Comparison of ENCODE assay signal across 19 cellular contexts in genomic region chr6:165653607-165654006, GRCh38. TPM values are rescaled to one million over a fixed set of nuclear protein-coding genes. Genes with fewer than 3 reads are reported as not detected.
DNase-seq lines count a peak whose midpoint lies in the region; ATAC-seq and TF ChIP-seq lines count a peak whose summit lies in the region.
"Had no signal": no experiment of that assay in that cellular context is flagged by ENCODE, and none has a peak within 500 bp of the region (broad histone marks: within the 10 kb centered on the region; RNA-seq: fewer than 3 reads in every experiment).

No MANE protein-coding gene starts in this region.

- no peak overlapping the region for H3K18ac ChIP-seq in mesenchymal stem cell (ENCODE audit: low read depth in 1 of 2, low read length in 2 of 2)

- H4K91ac ChIP-seq in mesenchymal stem cell (ENCODE audit: low read length), result no peak overlapping the region

- no peaks in the 10 kb centered on the region for H3K79me2 ChIP-seq in SK-N-SH (ENCODE audit: insufficient read depth)

- H2BK15ac ChIP-seq in mesenchymal stem cell (ENCODE audit: low read depth, poor library complexity, severe bottlenecking), result no peak overlapping the region

- H3K79me1 ChIP-seq in mesenchymal stem cell (replicated peaks; ENCODE audit: low read length, poor library complexity, severe bottlenecking), result peaks cover 29% of the 10 kb centered on the region

- H2BK120ac ChIP-seq in mesenchymal stem cell (ENCODE audit: low read depth, low read length), result no peak overlapping the region

- H3K4me1 ChIP-seq in SK-N-SH (ENCODE audit: control insufficient read depth in 1 of 2, insufficient read depth in 2 of 2, low read depth in 1 of 2, low read length in 1 of 2), result peaks cover 0 to 7% of the 10 kb centered on the region in 2 experiments; a peak in 1 of 4 replicates
- peaks cover 13% of the 10 kb centered on the region for H3K4me1 ChIP-seq in mesenchymal stem cell (ENCODE audit: control insufficient read depth, insufficient read depth, low read depth, low read length)
- no peaks in the 10 kb centered on the region for H3K4me1 ChIP-seq in upper lobe of right lung

- H3K4me2 ChIP-seq in SK-N-SH (0 out of 2 replicates have a peak overlapping the region, but pooled peaks have one; percentile 50), mesenchymal stem cell (ENCODE audit: low read length, poor library complexity, severe bottlenecking) (no peak overlapping the region)
- H3K4me2 ChIP-seq: A549, GM23338 had no signal

- peaks cover 3% of the 10 kb centered on the region for H3K9me3 Mint-ChIP-seq in nephron progenitor cell
- H3K9me3 Mint-ChIP-seq: CD4-positive, alpha-beta T cell; GM23338 had no signal

- H3K9me3 ChIP-seq in SK-N-SH, result no peaks in the 10 kb centered on the region
- H3K9me3 ChIP-seq in mesenchymal stem cell (ENCODE audit: control insufficient read depth, low read length), result peaks cover 3% of the 10 kb centered on the region
- H3K9me3 ChIP-seq in upper lobe of right lung, result no peaks in the 10 kb centered on the region
- H3K9me3 ChIP-seq: A549 had no signal

- peaks cover 17% of the 10 kb centered on the region for H3K36me3 Mint-ChIP-seq in nephron progenitor cell (ENCODE audit: low read depth)

- no peak overlapping the region for H2AFZ ChIP-seq in SK-N-SH (ENCODE audit: low read depth)
- no peak overlapping the region for H2AFZ ChIP-seq in mesenchymal stem cell (ENCODE audit: low read depth, low read length)
- H2AFZ ChIP-seq: GM23338 had no signal

- peaks cover 8% of the 10 kb centered on the region for H3K27me3 Mint-ChIP-seq in nephron progenitor cell (ENCODE audit: low read depth, poor library complexity)

- H3K9ac ChIP-seq in SK-N-SH (no peak overlapping the region), mesenchymal stem cell (ENCODE audit: low read length) (no peak overlapping the region)

- 46% methylated on average over 11 of the region's 11 CpGs for WGBS in SK-N-SH (ENCODE audit: low lambda C conversion rate)
- 86% methylated on average over 11 of the region's 11 CpGs for WGBS in mesenchymal stem cell

- no peak for ATAC-seq in SK-N-SH treated with all-trans-retinoic acid at 6 μM for 48 hours
- ATAC-seq in upper lobe of right lung, result peak; percentile 12
- no peak for ATAC-seq in HG02763 (IDR thresholded peaks at IDR 0.05; ENCODE audit: unreplicated experiment)
- ATAC-seq: GM23338, HCT116 had no signal

- H3K27ac ChIP-seq in SK-N-SH (ENCODE audit: low read depth in 2 of 2, low read length in 1 of 2) (no peak overlapping the region), caudate nucleus (ENCODE audit: low read depth, low read length) (peak overlapping the region; percentile 64), mesenchymal stem cell (ENCODE audit: low read length, poor library complexity, severe bottlenecking) (peak overlapping the region; percentile 5), upper lobe of right lung (no peak overlapping the region)
- H3K27ac ChIP-seq: 22Rv1, C4-2B had no signal

- DNase-seq in SK-N-SH (no peak), caudate nucleus (lab: John Stamatoyannopoulos, UW) (no peak), mesenchymal stem cell (no peak), upper lobe of right lung (no peak), nephron progenitor cell (no peak)
- DNase-seq: AML-193; CD4-positive, alpha-beta T cell; DMS153; DMS79; GDM1; H7; HFFc6 had no signal

- no peaks in the 10 kb centered on the region for H3K9me2 ChIP-seq in SK-N-SH

- H3F3A ChIP-seq in SK-N-SH (replicated peaks; ENCODE audit: insufficient read depth), result peaks cover 5% of the 10 kb centered on the region

- TF ChIP-seq CTCF in SK-N-SH (IDR thresholded peaks at IDR 0.05) (no peak), upper lobe of right lung (IDR thresholded peaks at IDR 0.05) (no peak), nephron progenitor cell (IDR thresholded peaks at IDR 0.05) (no peak)

- TF ChIP-seq EP300 in SK-N-SH (IDR thresholded peaks at IDR 0.05; ENCODE audit: borderline replicate concordance in 1 of 2, low read depth in 1 of 2, low read length in 1 of 2), result no peak

- no peak for TF ChIP-seq RAD21 in SK-N-SH (IDR thresholded peaks at IDR 0.05; ENCODE audit: low read length)

- H3K36me3 ChIP-seq in SK-N-SH (replicated peaks in 1 of 2; ENCODE audit: control insufficient read depth in 1 of 2, insufficient read depth in 2 of 2, low read length in 1 of 2) (no peaks in the 10 kb centered on the region), mesenchymal stem cell (ENCODE audit: control insufficient read depth in 1 of 2, insufficient read depth in 2 of 2, low read depth in 1 of 2, low read length in 2 of 2) (peaks cover 0 to 3% of the 10 kb centered on the region in 2 experiments), upper lobe of right lung (no peaks in the 10 kb centered on the region)

- H3K27me3 ChIP-seq in SK-N-SH (ENCODE audit: insufficient read depth), result no peaks in the 10 kb centered on the region
- peaks cover 0 to 28% of the 10 kb centered on the region in 2 experiments for H3K27me3 ChIP-seq in mesenchymal stem cell (ENCODE audit: control insufficient read depth in 1 of 2, insufficient read depth in 1 of 2, low read length in 2 of 2)
- no peaks in the 10 kb centered on the region for H3K27me3 ChIP-seq in upper lobe of right lung

- H3K23ac ChIP-seq in mesenchymal stem cell (ENCODE audit: low read length in 2 of 2), result no peak overlapping the region

- H3K4me3 ChIP-seq in SK-N-SH (ENCODE audit: low read depth in 2 of 2, low read length in 1 of 2), result no peak overlapping the region
- H3K4me3 ChIP-seq in mesenchymal stem cell (ENCODE audit: insufficient read depth in 1 of 2, low read depth in 1 of 2, low read length in 2 of 2), result no peak overlapping the region
- H3K4me3 ChIP-seq in upper lobe of right lung, result no peak overlapping the region
- H3K4me3 ChIP-seq: A549, GM23338 had no signal

- H2BK12ac ChIP-seq in mesenchymal stem cell (ENCODE audit: low read length in 2 of 2), result no peak overlapping the region

- H4K20me1 ChIP-seq in SK-N-SH (ENCODE audit: insufficient read depth), result no peaks in the 10 kb centered on the region

- no peak overlapping the region for H2BK5ac ChIP-seq in mesenchymal stem cell (ENCODE audit: low read depth, low read length, poor library complexity, severe bottlenecking)

- no peak overlapping the region for H3K4me3 Mint-ChIP-seq in nephron progenitor cell
- H3K4me3 Mint-ChIP-seq: CD4-positive, alpha-beta T cell; GM23338; HFFc6 had no signal

- no peak overlapping the region for H3K14ac ChIP-seq in mesenchymal stem cell (ENCODE audit: low read length in 2 of 2)

- H3K4ac ChIP-seq in mesenchymal stem cell (ENCODE audit: low read depth in 1 of 2, low read length in 2 of 2), result no peak overlapping the region

- H3K27ac Mint-ChIP-seq in nephron progenitor cell, result no peak overlapping the region
- H3K27ac Mint-ChIP-seq: CD4-positive, alpha-beta T cell; GM23338; HFFc6 had no signal

- intact Hi-C loops in upper lobe of right lung (cut with DNase I), result no loop called here

- H2AK5ac ChIP-seq in mesenchymal stem cell (ENCODE audit: low read length, severe bottlenecking), result no peak overlapping the region

- CTCF ChIA-PET in SK-N-SH (lab: Yijun Ruan, JAX), result interaction anchor here (0.9 kb wide), 1 partner anchor 197 kb away, joined by 3 read pairs; no protein-coding TSS in a partner anchor

- peaks cover 31% of the 10 kb centered on the region for H3K4me1 Mint-ChIP-seq in nephron progenitor cell

- H4K8ac ChIP-seq in mesenchymal stem cell (ENCODE audit: low read length), result no peak overlapping the region

- POLR2A ChIA-PET in SK-N-SH (lab: Yijun Ruan, JAX), result no interaction called here

TF ChIP-seq in SK-N-SH, 30 proteins besides CTCF, POLR2A, EP300 and RAD21 (continues in another document):
- TF ChIP-seq USF2 (IDR thresholded peaks at IDR 0.05; ENCODE audit: borderline replicate concordance, low read depth, low read length), result no peak
- TF ChIP-seq YY1 (IDR thresholded peaks at IDR 0.05; ENCODE audit: low read depth), result no peak
- TF ChIP-seq NRF1 (IDR thresholded peaks at IDR 0.05; ENCODE audit: low read depth, low read length), result no peak
- TF ChIP-seq GATA2 (CRISPR knock-in tag; IDR thresholded peaks at IDR 0.05), result no peak

TF ChIP-seq in SK-N-SH treated with all-trans-retinoic acid at 6 μM for 48 hours, 23 proteins besides CTCF, POLR2A, EP300 and RAD21:
- TF ChIP-seq ESRRG (CRISPR knock-in tag; IDR thresholded peaks at IDR 0.05), result no peak
- no peak for TF ChIP-seq TCF4 (CRISPR knock-in tag; IDR thresholded peaks at IDR 0.05; ENCODE audit: borderline replicate concordance)
- no peak for TF ChIP-seq PATZ1 (CRISPR knock-in tag; IDR thresholded peaks at IDR 0.05; ENCODE audit: borderline replicate concordance)
- no peak for TF ChIP-seq CSRNP3 (CRISPR knock-in tag; IDR thresholded peaks at IDR 0.05)
- TF ChIP-seq TOX (CRISPR knock-in tag; IDR thresholded peaks at IDR 0.05; ENCODE audit: borderline replicate concordance), result no peak

RNA-seq across cellular contexts. Expression of gene PDE10A, which starts 9.4 kb away (rescaled TPM):
- 0.43 and 0.67 TPM in 2 replicates for polyA plus RNA-seq in SK-N-SH (2012; rRNA removed)
- polyA plus RNA-seq in SK-N-SH (2012; cell fraction: cytosol; rRNA removed), result 0.26 and 0.41 TPM in 2 replicates
- 0.32 and 0.71 TPM in 2 replicates for polyA plus RNA-seq in SK-N-SH (2012; cell fraction: nucleus; rRNA removed)
- 1.1 TPM for polyA plus RNA-seq in mesenchymal stem cell (2013, experiment 1 of 2)
- polyA plus RNA-seq in mesenchymal stem cell (2013, experiment 2 of 2), result 1.1 TPM
- total RNA-seq in upper lobe of right lung, result 6.0 TPM
- total RNA-seq: CD4-positive, alpha-beta T cell had no signal

Comparison
In these comparisons a context has a peak if more than half of its experiments do, and no peak if none do; other contexts are left out.
1. H3K27ac ChIP-seq: peak in caudate nucleus (single experiment) and mesenchymal stem cell (single experiment); none in SK-N-SH (0 of 2) and upper lobe of right lung (single experiment).